Comparison of ENCODE assay signal across 8 cellular contexts in genomic region chr2:42132966-42133641, GRCh38. TPM values are rescaled to one million over a fixed set of nuclear protein-coding genes. Genes with fewer than 3 reads are reported as not detected.
DNase-seq lines count a peak whose midpoint lies in the region; ATAC-seq and TF ChIP-seq lines count a peak whose summit lies in the region.

No MANE protein-coding gene starts in this region.

- peaks cover 76% of the 10 kb centered on the region for H3K4me1 Mint-ChIP-seq in activated CD4-positive, alpha-beta T cell treated with anti-CD3 and anti-CD28 coated beads, Interleukin-2, amount 10 ng/mL, durations not matched to agents 24 days and 14 days

- H3K9me3 Mint-ChIP-seq in activated CD4-positive, alpha-beta T cell treated with anti-CD3 and anti-CD28 coated beads, Interleukin-2, amount 10 ng/mL, durations not matched to agents 24 days and 14 days: no peaks in the 10 kb centered on the region

- H3K4me3 Mint-ChIP-seq in activated CD4-positive, alpha-beta T cell treated with anti-CD3 and anti-CD28 coated beads, Interleukin-2, amount 10 ng/mL, durations not matched to agents 24 days and 14 days: peak overlapping the region; percentile 78

- H3K27me3 Mint-ChIP-seq in activated CD4-positive, alpha-beta T cell treated with anti-CD3 and anti-CD28 coated beads, Interleukin-2, amount 10 ng/mL, durations not matched to agents 24 days and 14 days: no peaks in the 10 kb centered on the region

- no peaks in the 10 kb centered on the region for H3K9me3 ChIP-seq in colonic mucosa

- H3K27ac ChIP-seq in colonic mucosa: peak overlapping the region; percentile 53

- no peak overlapping the region for H3K4me3 ChIP-seq in colonic mucosa
- H3K4me3 ChIP-seq in lower leg skin (ENCODE audit: low read depth, poor library complexity, severe bottlenecking): no peak overlapping the region

- no peak for TF ChIP-seq CTCF in colonic mucosa (IDR thresholded peaks at IDR 0.05)
- TF ChIP-seq CTCF in lower leg skin (IDR thresholded peaks at IDR 0.05): no peak

- H3K4me1 ChIP-seq in colonic mucosa: peaks cover 16% of the 10 kb centered on the region

- H3K36me3 ChIP-seq in colonic mucosa: no peaks in the 10 kb centered on the region

- peak overlapping the region; percentile 91 for H3K27ac Mint-ChIP-seq in activated CD4-positive, alpha-beta T cell treated with anti-CD3 and anti-CD28 coated beads, Interleukin-2, amount 10 ng/mL, durations not matched to agents 24 days and 14 days

- peak; percentile 84 for ATAC-seq in GM18868 (IDR thresholded peaks at IDR 0.05; ENCODE audit: unreplicated experiment)
- peak; percentile 87 for ATAC-seq in HG03103 (IDR thresholded peaks at IDR 0.05; ENCODE audit: low read depth, unreplicated experiment)

- peak overlapping the region in 1 of 2 donors; percentile 42 for H3K9ac ChIP-seq in colonic mucosa (ENCODE audit: low read depth in 2 of 2, low read length in 2 of 2)

- intact Hi-C loops in activated CD4-positive, alpha-beta T cell treated with anti-CD3 and anti-CD28 coated beads, Interleukin-2, amount 10 ng/mL, durations not matched to agents 24 days and 14 days (cut with micrococcal nuclease): loop anchor here (1.0 to 2.0 kb wide), 5 partner anchors 9 to 228 kb away; partner anchors contain the start of genes COX7A2L and EML4
- intact Hi-C loops in colonic mucosa (cut with DNase I) (no loop called here), lower leg skin (cut with DNase I; ENCODE audit: low total_unique reads) (no loop called here)

- in situ Hi-C loops in ACHN (cut with HindIII; ENCODE audit: low pct_ligation_motif_present, low pct_unique_long_range_greater_than_20kb, low sequenced_read_pairs): no loop called here

- no peak for TF ChIP-seq POLR2A in lower leg skin (IDR thresholded peaks at IDR 0.05)

- DNase-seq in ACHN: peak; percentile 97
- peak; percentile 69 for DNase-seq in NCI-H446 treated with DMSO at 0.1 percent for 48 hours (lab: John Stamatoyannopoulos, UW)
- peak; percentile 96 for DNase-seq in activated CD4-positive, alpha-beta T cell treated with anti-CD3 and anti-CD28 coated beads, Interleukin-2, amount 10 ng/mL, durations not matched to agents 24 days and 14 days
- peak; percentile 88 for DNase-seq in colonic mucosa
- peak; percentile 88 to 96 for DNase-seq in lower leg skin (ENCODE audit: low spot score in 2 of 2)
- peak; percentile 69 to 87 for DNase-seq in stimulated activated CD4-positive, alpha-beta T cell treated with anti-CD3 and anti-CD28 coated beads, Interleukin-4, amount 100 ng/mL, for 4 hours

- 1 to 3% methylated on average over 16 to 17 of the region's 17 CpGs for WGBS in lower leg skin, 2 donors

- H3K36me3 Mint-ChIP-seq in activated CD4-positive, alpha-beta T cell treated with anti-CD3 and anti-CD28 coated beads, Interleukin-2, amount 10 ng/mL, durations not matched to agents 24 days and 14 days (ENCODE audit: low read depth): no peaks in the 10 kb centered on the region

- H3K27me3 ChIP-seq in colonic mucosa: no peaks in the 10 kb centered on the region

RNA-seq across cellular contexts. Expression of gene EML4, which starts 36.0 kb away (rescaled TPM):
- total RNA-seq in activated CD4-positive, alpha-beta T cell treated with anti-CD3 and anti-CD28 coated beads, Interleukin-2, amount 10 ng/mL, durations not matched to agents 24 days and 14 days: 51.3 and 54.9 TPM in 2 replicates
- 100 to 1,000 TPM in 1 of 2 donors, 10 to 100 TPM in 1; 82.1 to 103 TPM for total RNA-seq in colonic mucosa
- total RNA-seq in lower leg skin: 10 to 100 TPM; 29.5 to 37.4 (median 33.6) TPM
